Comparison of ENCODE assay signal across 9 cellular contexts in the genomic region with DNA sequence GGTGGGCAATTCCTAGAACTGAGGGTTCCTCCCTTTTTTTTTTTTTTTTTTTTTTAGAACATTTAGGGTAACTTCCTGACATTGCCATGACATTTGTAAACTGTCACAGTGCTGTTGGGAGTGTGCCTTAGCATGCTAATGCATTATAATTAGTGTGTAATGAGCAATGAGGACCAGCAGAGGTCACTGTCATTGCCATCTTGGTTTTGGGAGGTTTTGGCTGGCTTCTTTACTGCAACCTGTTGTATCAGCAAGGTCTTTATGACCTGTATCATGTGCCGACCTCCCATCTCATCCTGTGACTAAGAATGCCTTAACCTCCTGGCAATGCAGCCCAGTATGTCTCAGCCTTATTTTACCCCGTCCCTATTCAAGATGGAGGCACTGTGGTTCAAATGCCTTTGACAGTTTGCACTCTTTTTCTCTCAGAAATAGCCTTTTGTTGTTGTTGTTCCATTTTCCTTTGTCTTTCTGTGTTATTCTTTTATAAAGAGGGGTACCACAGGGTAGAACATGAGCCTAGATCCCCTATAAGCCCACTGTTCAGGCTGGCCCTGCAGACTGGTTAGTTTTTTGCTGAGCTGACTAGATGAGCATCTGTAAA.
DNase-seq lines count a peak whose midpoint lies in the region; ATAC-seq, FAIRE-seq and TF ChIP-seq lines count a peak whose summit lies in the region.
"Had no signal": no experiment of that assay in that cellular context is flagged by ENCODE, and none has a peak within 500 bp of the region (broad histone marks: within the 10 kb centered on the region; RNA-seq: fewer than 3 reads in every experiment).

No MANE protein-coding gene starts in this region.

- H3K9me3 Mint-ChIP-seq in activated T-cell treated with anti-CD3 and anti-CD28 coated beads, Interleukin-2, amount 50 U/mL, for 72 hours: no peaks in the 10 kb centered on the region

- H3K9me3 ChIP-seq in subcutaneous abdominal adipose tissue (ENCODE audit: control insufficient read depth in 5 of 5, low read length in 5 of 5): no peaks in the 10 kb centered on the region

- FAIRE-seq in frontal cortex (lab: Jason Lieb, UNC): no peak
- FAIRE-seq: colon had no signal

- H3K4me1 ChIP-seq in subcutaneous abdominal adipose tissue (ENCODE audit: control insufficient read depth in 5 of 5, insufficient read depth in 5 of 5, low read length in 5 of 5): peaks cover 0 to 26% (median 14%) of the 10 kb centered on the region in 5 donors

- in situ Hi-C loops in SK-MEL-5 (cut with HindIII; ENCODE audit: low pct_unique_long_range_greater_than_20kb, low sequenced_read_pairs): no loop called here

- no peak overlapping the region for H3K9ac ChIP-seq in subcutaneous abdominal adipose tissue (ENCODE audit: low read length in 5 of 5)

- H3K4me3 ChIP-seq in fibroblast of villous mesenchyme (ENCODE audit: low read depth, low read length): no peak overlapping the region
- H3K4me3 ChIP-seq in subcutaneous abdominal adipose tissue (ENCODE audit: low read depth in 1 of 5, low read length in 5 of 5): no peak overlapping the region

- peak; percentile 16 to 39 for DNase-seq in activated T-cell treated with anti-CD3 and anti-CD28 coated beads, Interleukin-2, amount 50 U/mL, for 72 hours
- DNase-seq in activated T-cell treated with anti-CD3 and anti-CD28 coated beads for 4 hours (no peak), SK-MEL-5 (ENCODE audit: low read depth, low spot score) (peak; percentile 67), fibroblast of villous mesenchyme (ENCODE audit: low read depth) (peak; percentile 17), frontal cortex (ENCODE audit: low spot score in 2 of 2) (no peak)

- peak; percentile 68 for TF ChIP-seq CTCF in fibroblast of villous mesenchyme (IDR thresholded peaks at IDR 0.05; ENCODE audit: insufficient read depth, low read depth, low read length)

- no peaks in the 10 kb centered on the region for H3K36me3 Mint-ChIP-seq in activated T-cell treated with anti-CD3 and anti-CD28 coated beads, Interleukin-2, amount 50 U/mL, for 72 hours (ENCODE audit: insufficient read depth in 2 of 2)

- H3K27ac Mint-ChIP-seq in activated T-cell treated with anti-CD3 and anti-CD28 coated beads, Interleukin-2, amount 50 U/mL, for 72 hours: no peak overlapping the region

- no peak overlapping the region for H3K4me3 Mint-ChIP-seq in activated T-cell treated with anti-CD3 and anti-CD28 coated beads, Interleukin-2, amount 50 U/mL, for 72 hours

- H3K27ac ChIP-seq in subcutaneous abdominal adipose tissue (ENCODE audit: low read depth, low read length): peak overlapping the region; percentile 86

- H3K36me3 ChIP-seq in subcutaneous abdominal adipose tissue (ENCODE audit: control insufficient read depth in 5 of 5, insufficient read depth in 5 of 5, low read length in 5 of 5): no peaks in the 10 kb centered on the region

- H3K27me3 Mint-ChIP-seq in activated T-cell treated with anti-CD3 and anti-CD28 coated beads, Interleukin-2, amount 50 U/mL, for 72 hours (ENCODE audit: low read depth): peaks cover 15% of the 10 kb centered on the region

- H3K27me3 ChIP-seq in subcutaneous abdominal adipose tissue (ENCODE audit: control insufficient read depth in 5 of 5, insufficient read depth in 4 of 5, low read length in 5 of 5): no peaks in the 10 kb centered on the region

- ATAC-seq in activated T-cell treated with anti-CD3 and anti-CD28 coated beads, Interleukin-2, amount 50 U/mL, for 72 hours (replicated peaks in 1 of 2): peak; percentile 37 to 47
- peak; percentile 64 for ATAC-seq in HG02642 (IDR thresholded peaks at IDR 0.05; ENCODE audit: poor library complexity, unreplicated experiment)
- no peak for ATAC-seq in HG03469 (IDR thresholded peaks at IDR 0.05; ENCODE audit: unreplicated experiment)

- H3K4me1 Mint-ChIP-seq in activated T-cell treated with anti-CD3 and anti-CD28 coated beads, Interleukin-2, amount 50 U/mL, for 72 hours (ENCODE audit: low read depth): peaks cover 5% of the 10 kb centered on the region

Comparison
In these comparisons a context has a peak if more than half of its experiments do, and no peak if none do; other contexts are left out.
1. DNase-seq: peak in activated T-cell treated with anti-CD3 and anti-CD28 coated beads, Interleukin-2, amount 50 U/mL, for 72 hours (2 of 2), SK-MEL-5 (single experiment) and fibroblast of villous mesenchyme (single experiment); none in activated T-cell treated with anti-CD3 and anti-CD28 coated beads for 4 hours (single experiment) and frontal cortex (0 of 2).